16 cellular contexts compared by ENCODE assay signal in the genomic region with DNA sequence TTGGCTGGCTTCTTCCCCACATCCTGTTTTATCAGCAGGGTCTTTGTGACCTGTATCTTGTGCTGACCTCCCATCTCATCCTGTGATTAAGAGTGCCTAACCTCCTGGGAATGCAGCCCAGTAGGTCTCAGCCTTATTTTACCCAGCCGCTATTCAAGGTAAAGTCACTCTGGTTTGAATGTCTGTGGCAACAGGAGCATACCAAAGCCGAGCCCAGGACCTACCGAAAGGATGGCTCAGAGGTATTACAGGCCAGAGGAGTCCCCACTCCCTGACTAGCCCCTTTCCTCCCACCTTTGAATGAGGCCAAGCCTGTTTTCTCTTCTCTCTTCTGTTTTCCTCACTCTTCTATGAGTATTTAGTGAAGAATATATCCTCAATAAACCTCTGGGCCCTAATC.
"Had no signal": no experiment of that assay in that cellular context is flagged by ENCODE, and none has a peak within 500 bp of the region (broad histone marks: within the 10 kb centered on the region; RNA-seq: fewer than 3 reads in every experiment).

No MANE protein-coding gene starts in this region.

- H3K4me1 Mint-ChIP-seq: central memory CD8-positive, alpha-beta T cell; immature natural killer cell; naive thymus-derived CD4-positive, alpha-beta T cell; stimulated activated naive B cell treated with anti-CD40 and anti-IgM and Interleukin-4, amounts not matched to agents 10 μg/mL and 1 μg/mL and 100 μg/mL, for 72 hours; stimulated activated naive CD8-positive, alpha-beta T cell treated with anti-CD3 and anti-CD28 coated beads, Interleukin-15, amount 100 ng/mL, for 72 hours had no signal

- H3K4me3 Mint-ChIP-seq: central memory CD8-positive, alpha-beta T cell; effector memory CD8-positive, alpha-beta T cell; immature natural killer cell; stimulated activated naive B cell treated with anti-CD40 and anti-IgM and Interleukin-4, amounts not matched to agents 10 μg/mL and 1 μg/mL and 100 μg/mL, for 72 hours; stimulated activated naive CD8-positive, alpha-beta T cell treated with anti-CD3 and anti-CD28 coated beads, Interleukin-15, amount 100 ng/mL, for 72 hours had no signal

- H3K27me3 Mint-ChIP-seq: central memory CD8-positive, alpha-beta T cell; effector memory CD8-positive, alpha-beta T cell; stimulated activated naive B cell treated with anti-CD40 and anti-IgM and Interleukin-4, amounts not matched to agents 10 μg/mL and 1 μg/mL and 100 μg/mL, for 72 hours; stimulated activated naive CD8-positive, alpha-beta T cell treated with anti-CD3 and anti-CD28 coated beads, Interleukin-15, amount 100 ng/mL, for 72 hours had no signal

- H3K27ac Mint-ChIP-seq: effector memory CD8-positive, alpha-beta T cell; immature natural killer cell; naive thymus-derived CD4-positive, alpha-beta T cell; stimulated activated naive B cell treated with anti-CD40 and anti-IgM and Interleukin-4, amounts not matched to agents 10 μg/mL and 1 μg/mL and 100 μg/mL, for 72 hours; stimulated activated naive CD8-positive, alpha-beta T cell treated with anti-CD3 and anti-CD28 coated beads, Interleukin-15, amount 100 ng/mL, for 72 hours had no signal

- DNase-seq: effector memory CD8-positive, alpha-beta T cell; foreskin keratinocyte; head of caudate nucleus; immature natural killer cell; naive thymus-derived CD4-positive, alpha-beta T cell; psoas muscle; retina; right lobe of liver; stimulated activated CD4-positive, alpha-beta T cell treated with anti-CD3 and anti-CD28 coated beads, Interleukin-4, amount 100 ng/mL, for 24 hours; stimulated activated naive B cell treated with anti-CD40 and anti-IgM and Interleukin-4, amounts not matched to agents 10 μg/mL and 1 μg/mL and 100 μg/mL, for 72 hours; stimulated activated naive CD8-positive, alpha-beta T cell treated with anti-CD3 and anti-CD28 coated beads, Interleukin-15, amount 100 ng/mL, for 72 hours; testis had no signal

- H3K4me3 ChIP-seq: hepatocyte, psoas muscle, right lobe of liver, testis, tibial nerve had no signal

- H3K27ac ChIP-seq: foreskin keratinocyte, hepatocyte, neutrophil, psoas muscle, right lobe of liver, testis, tibial nerve had no signal

- H3K4me1 ChIP-seq: foreskin keratinocyte, psoas muscle, right lobe of liver, testis, tibial nerve had no signal

- H3K27me3 ChIP-seq: foreskin keratinocyte, hepatocyte, neutrophil, right lobe of liver, testis, tibial nerve had no signal

- H3K36me3 ChIP-seq: neutrophil, right lobe of liver, tibial nerve had no signal

- H3K9me3 ChIP-seq: psoas muscle, right lobe of liver, testis had no signal
